ENCODE assay signal across 2 cellular contexts in genomic region chr18:42746794-42747193, GRCh38.
TF ChIP-seq lines count a peak whose summit lies in the region.

No MANE protein-coding gene starts in this region.

TF ChIP-seq in H1, 55 proteins besides CTCF, POLR2A, EP300 and RAD21:
- no peak for TF ChIP-seq ZNF274 (IDR thresholded peaks at IDR 0.05; ENCODE audit: borderline replicate concordance, extremely low read depth, low read length)
- TF ChIP-seq USF2 (IDR thresholded peaks at IDR 0.05; ENCODE audit: low read length) = no peak
- no peak for TF ChIP-seq EZH2 (IDR thresholded peaks at IDR 0.05; ENCODE audit: low read depth, low read length, severe bottlenecking)
- no peak for TF ChIP-seq TCF12 (IDR thresholded peaks at IDR 0.05; ENCODE audit: low read depth, low read length)
- TF ChIP-seq SIX5 (IDR thresholded peaks at IDR 0.05; ENCODE audit: low read depth, low read length) = no peak

TF ChIP-seq in neural cell, 6 proteins besides CTCF, POLR2A, EP300 and RAD21:
- TF ChIP-seq MXI1 (conservative IDR thresholded peaks at IDR 0.05; ENCODE audit: poor library complexity, severe bottlenecking) = no peak
- peak; percentile 55 for TF ChIP-seq POLR2AphosphoS5 (IDR thresholded peaks at IDR 0.05)
